Comparison of ENCODE assay signal across 15 cellular contexts in genomic region chr12:42135264-42135814, GRCh38. TPM values are rescaled to one million over a fixed set of nuclear protein-coding genes. Genes with fewer than 3 reads are reported as not detected.
DNase-seq lines count a peak whose midpoint lies in the region; ATAC-seq and TF ChIP-seq lines count a peak whose summit lies in the region.
"Had no signal": no experiment of that assay in that cellular context is flagged by ENCODE, and none has a peak within 500 bp of the region (broad histone marks: within the 10 kb centered on the region; RNA-seq: fewer than 3 reads in every experiment).

No MANE protein-coding gene starts in this region.

- H3K4me3 ChIP-seq in cardiac fibroblast (replicated peaks in 1 of 2; ENCODE audit: low read depth in 2 of 2, low read length in 2 of 2), result no peak overlapping the region
- H3K4me3 ChIP-seq: lower lobe of right lung had no signal

- no peak for ATAC-seq in GM18505 (IDR thresholded peaks at IDR 0.05; ENCODE audit: unreplicated experiment)
- ATAC-seq: activated T-helper 17 cell treated with anti-CD3 and anti-CD28 coated beads, Interleukin-2, amount 50 U/mL, for 72 hours; lower lobe of right lung; right cardiac atrium; stimulated activated effector memory CD8-positive, alpha-beta T cell treated with anti-CD3 and anti-CD28 coated beads, Interleukin-12 subunit alpha, Interleukin-12 subunit beta, amount 100 ng/mL, for 72 hours had no signal

- no peak for TF ChIP-seq POLR2A in GM18505 (IDR thresholded peaks at IDR 0.05; ENCODE audit: borderline replicate concordance, extremely low read depth, insufficient read depth, insufficient read length)

- peak; percentile 79 for DNase-seq in EH (ENCODE audit: low read depth)
- peak; percentile 22 for DNase-seq in MV-4-11 (lab: John Stamatoyannopoulos, UW)
- peak; percentile 74 to 90 for DNase-seq in cardiac fibroblast (ENCODE audit: low read depth in 2 of 2)
- peak; percentile 44 for DNase-seq in kidney tubule cell (ENCODE audit: low spot score)
- no peak for DNase-seq in C1 segment of cervical spinal cord (lab: John Stamatoyannopoulos, UW)
- no peak for DNase-seq in DMS153 treated with DMSO at 0.1 percent for 48 hours (lab: John Stamatoyannopoulos, UW; ENCODE audit: unreplicated experiment)
- no peak for DNase-seq in cerebellum (ENCODE audit: low spot score)
- DNase-seq: lower lobe of right lung; NCI-H526 treated with DMSO at 0.1 percent for 48 hours; right cardiac atrium; stimulated activated CD4-positive, alpha-beta T cell treated with anti-CD3 and anti-CD28 coated beads, Interleukin-4, amount 100 ng/mL, for 24 hours; T1000 had no signal

- no peak for TF ChIP-seq CTCF in cardiac fibroblast (IDR thresholded peaks at IDR 0.05; ENCODE audit: low read depth, low read length)

RNA-seq across cellular contexts. Expression of gene GXYLT1, which starts 9.3 kb away (rescaled TPM):
- total RNA-seq in cerebellum, result 15.1 TPM

Comparison
In these comparisons a context has a peak if more than half of its experiments do, and no peak if none do; other contexts are left out.
1. DNase-seq: peak in EH (single experiment), MV-4-11 (single experiment), cardiac fibroblast (2 of 2) and kidney tubule cell (single experiment); none in C1 segment of cervical spinal cord (0 of 14), DMS153 treated with DMSO at 0.1 percent for 48 hours (single experiment) and cerebellum (single experiment).